In the genomic region with DNA sequence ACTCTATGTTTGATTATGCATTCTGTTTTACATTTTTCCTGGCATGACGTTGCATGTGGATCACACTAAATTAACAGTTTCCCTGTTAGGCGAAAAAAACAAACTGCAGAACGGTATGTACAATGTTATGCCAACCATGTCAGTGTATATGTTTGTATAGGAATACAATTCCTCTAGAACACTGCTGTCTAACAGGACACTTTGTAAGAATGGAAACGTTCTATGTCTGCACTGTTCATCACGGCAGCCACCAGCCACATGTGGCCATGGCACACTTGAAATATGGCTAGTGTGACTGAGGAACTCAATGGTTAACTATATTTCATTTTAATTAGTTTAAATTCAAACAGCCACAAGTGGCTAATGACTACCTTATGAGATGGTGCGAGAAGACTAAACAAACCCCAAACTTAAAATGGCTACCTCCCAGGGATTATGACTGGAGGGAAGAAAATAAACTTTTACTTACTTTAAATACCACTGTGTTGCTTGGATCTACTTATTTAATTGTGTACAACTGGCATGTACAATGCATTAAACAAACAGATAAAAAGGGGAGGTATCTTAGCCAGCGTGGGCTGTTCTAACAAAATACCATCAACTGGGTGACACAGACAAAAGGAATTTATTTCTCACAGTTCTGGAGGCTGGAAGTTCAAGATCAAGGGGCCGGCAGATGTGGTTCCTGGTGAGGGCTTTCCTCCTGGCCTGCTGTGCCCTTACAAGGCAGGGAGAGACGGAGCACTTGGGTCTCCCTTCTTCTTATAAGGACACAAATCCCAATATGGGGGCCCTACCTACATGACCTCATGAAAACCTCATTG, we compare ENCODE assay signal across 14 cellular contexts.
DNase-seq lines count a peak whose midpoint lies in the region; ATAC-seq, FAIRE-seq and TF ChIP-seq lines count a peak whose summit lies in the region.
"Had no signal": no experiment of that assay in that cellular context is flagged by ENCODE, and none has a peak within 500 bp of the region (broad histone marks: within the 10 kb centered on the region; RNA-seq: fewer than 3 reads in every experiment).

No MANE protein-coding gene starts in this region.

- peaks cover 0 to 92% of the 10 kb centered on the region in 2 donors for H3K4me1 ChIP-seq in right atrium auricular region

- H3K4me1 Mint-ChIP-seq in activated CD4-positive, alpha-beta T cell treated with anti-CD3 and anti-CD28 coated beads for 36 hours: peaks cover 89% of the 10 kb centered on the region
- H3K4me1 Mint-ChIP-seq in effector memory CD8-positive, alpha-beta T cell (ENCODE audit: low read depth in 2 of 2): peaks cover 77 to 89% of the 10 kb centered on the region in 2 donors

- CTCF ChIA-PET in activated CD4-positive, alpha-beta T cell treated with anti-CD3 and anti-CD28 coated beads for 36 hours (lab: Charles Lee): interaction anchor here (1.2 to 1.9 kb wide), 2 partner anchors 8 to 33 kb away, joined by 5 to 11 read pairs; no protein-coding TSS in a partner anchor

- no peak for ATAC-seq in activated CD4-positive, alpha-beta T cell treated with anti-CD3 and anti-CD28 coated beads for 36 hours
- ATAC-seq in effector memory CD8-positive, alpha-beta T cell (replicated peaks): no peak
- ATAC-seq in GM21515 (IDR thresholded peaks at IDR 0.05; ENCODE audit: unreplicated experiment): no peak
- ATAC-seq: gastrocnemius medialis had no signal

- no peak overlapping the region for H3K4me3 Mint-ChIP-seq in activated CD4-positive, alpha-beta T cell treated with anti-CD3 and anti-CD28 coated beads for 36 hours
- peak overlapping the region in 1 of 2 donors; percentile 9 for H3K4me3 Mint-ChIP-seq in effector memory CD8-positive, alpha-beta T cell

- no peak for DNase-seq in activated CD4-positive, alpha-beta T cell treated with anti-CD3 and anti-CD28 coated beads for 36 hours
- no peak for DNase-seq in activated CD4-positive, alpha-beta T cell treated with anti-CD3 and anti-CD28 coated beads, Interleukin-2, amount 50 U/mL, for 1 hour
- DNase-seq in RCC 7860 (ENCODE audit: low spot score): peak; percentile 75
- DNase-seq in effector memory CD8-positive, alpha-beta T cell: no peak
- peak; percentile 85 for DNase-seq in renal cortical epithelial cell (ENCODE audit: low read depth)
- no peak for DNase-seq in globus pallidus (ENCODE audit: low spot score)
- DNase-seq in right atrium auricular region (ENCODE audit: low spot score): no peak
- DNase-seq: 8988T, caudate nucleus, gastrocnemius medialis, KG1, NCI-H446 treated with DMSO at 0.1 percent for 48 hours, uterus had no signal

- H3K9me3 ChIP-seq in right atrium auricular region: no peaks in the 10 kb centered on the region
- H3K9me3 ChIP-seq: gastrocnemius medialis, uterus had no signal

- H3K27me3 ChIP-seq in right atrium auricular region: no peaks in the 10 kb centered on the region
- H3K27me3 ChIP-seq: gastrocnemius medialis, uterus had no signal

- H3K36me3 Mint-ChIP-seq in activated CD4-positive, alpha-beta T cell treated with anti-CD3 and anti-CD28 coated beads for 36 hours (ENCODE audit: low read depth): peaks cover 19% of the 10 kb centered on the region
- H3K36me3 Mint-ChIP-seq in effector memory CD8-positive, alpha-beta T cell (ENCODE audit: insufficient read depth): peaks cover 92% of the 10 kb centered on the region

- H3K27ac ChIP-seq in right atrium auricular region: no peak overlapping the region

- H3K27ac Mint-ChIP-seq in activated CD4-positive, alpha-beta T cell treated with anti-CD3 and anti-CD28 coated beads for 36 hours: peak overlapping the region; percentile 53
- H3K27ac Mint-ChIP-seq in effector memory CD8-positive, alpha-beta T cell: peak overlapping the region; percentile 80 to 89

- no peaks in the 10 kb centered on the region for H3K9me3 Mint-ChIP-seq in activated CD4-positive, alpha-beta T cell treated with anti-CD3 and anti-CD28 coated beads for 36 hours (ENCODE audit: low read depth)
- H3K9me3 Mint-ChIP-seq in effector memory CD8-positive, alpha-beta T cell: no peaks in the 10 kb centered on the region

- intact Hi-C loops in activated CD4-positive, alpha-beta T cell treated with anti-CD3 and anti-CD28 coated beads for 36 hours (cut with DNase I, micrococcal nuclease): no loop called here

- TF ChIP-seq CTCF in right atrium auricular region (IDR thresholded peaks at IDR 0.05): no peak

- FAIRE-seq in RCC 7860 (lab: Jason Lieb, UNC): peak; percentile 58

- no peaks in the 10 kb centered on the region for H3K36me3 ChIP-seq in right atrium auricular region
- H3K36me3 ChIP-seq: gastrocnemius medialis, uterus had no signal

- no peak overlapping the region for H3K4me3 ChIP-seq in right atrium auricular region
- H3K4me3 ChIP-seq: uterus had no signal

- POLR2A ChIA-PET in activated CD4-positive, alpha-beta T cell treated with anti-CD3 and anti-CD28 coated beads for 36 hours (lab: Charles Lee): no interaction called here

- no peaks in the 10 kb centered on the region for H3K27me3 Mint-ChIP-seq in activated CD4-positive, alpha-beta T cell treated with anti-CD3 and anti-CD28 coated beads for 36 hours
- no peaks in the 10 kb centered on the region for H3K27me3 Mint-ChIP-seq in effector memory CD8-positive, alpha-beta T cell

Comparison
In these comparisons a context has a peak if more than half of its experiments do, and no peak if none do; other contexts are left out.
1. DNase-seq: peak in RCC 7860 (single experiment) and renal cortical epithelial cell (single experiment); none in activated CD4-positive, alpha-beta T cell treated with anti-CD3 and anti-CD28 coated beads for 36 hours (single experiment), activated CD4-positive, alpha-beta T cell treated with anti-CD3 and anti-CD28 coated beads, Interleukin-2, amount 50 U/mL, for 1 hour (single experiment), effector memory CD8-positive, alpha-beta T cell (0 of 3), globus pallidus (single experiment) and right atrium auricular region (single experiment).